8 cellular contexts compared by ENCODE assay signal in the genomic region with DNA sequence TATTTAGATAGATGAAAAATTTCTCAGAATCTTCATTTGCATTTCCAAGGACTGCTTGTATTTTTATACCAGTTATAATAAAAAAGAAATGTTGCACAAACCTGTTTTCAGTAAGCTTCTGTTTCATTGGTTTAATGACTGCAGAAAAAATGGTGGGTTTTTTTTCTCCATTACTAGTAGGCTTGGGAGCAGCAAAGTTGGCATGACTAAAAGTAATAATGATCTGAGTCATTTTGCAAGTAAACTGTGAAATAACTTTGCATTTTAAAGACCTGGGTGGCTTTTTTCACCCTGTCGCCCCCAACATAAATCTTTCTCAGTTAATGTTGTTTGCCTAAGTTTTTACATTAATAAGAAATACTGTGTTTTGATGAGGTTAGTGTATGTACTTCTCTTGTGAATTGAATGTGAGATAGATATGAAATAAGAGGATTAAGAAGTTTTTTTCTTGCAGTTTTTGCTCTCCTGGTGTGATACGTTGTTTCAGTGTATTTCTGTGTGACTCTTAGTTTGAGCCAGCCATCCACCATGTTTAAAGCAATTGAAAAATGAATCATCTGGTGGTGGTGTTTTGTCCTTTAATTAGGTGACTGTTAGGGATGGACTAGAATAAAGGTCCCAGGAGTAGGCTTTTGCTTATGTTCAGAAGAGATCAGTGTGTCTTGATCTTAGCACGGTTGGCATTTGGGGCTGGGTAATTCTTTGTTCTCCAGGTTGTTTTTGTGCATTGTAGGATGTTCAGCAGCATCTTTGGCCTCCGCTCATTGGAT. TPM values are rescaled to one million over a fixed set of nuclear protein-coding genes. Genes with fewer than 3 reads are reported as not detected.
DNase-seq lines count a peak whose midpoint lies in the region; ATAC-seq and TF ChIP-seq lines count a peak whose summit lies in the region.

No MANE protein-coding gene starts in this region.

- H3K4me3 ChIP-seq in AG04450 (ENCODE audit: low read depth, low read length) (peak overlapping the region; percentile 71), parathyroid adenoma (ENCODE audit: low read depth, low read length) (peak overlapping the region; percentile 74), Karpas-422 (ENCODE audit: low read length) (no peak overlapping the region)

- DNase-seq in AG04450 (ENCODE audit: low read depth, low spot score) (no peak), NCI-H460 (ENCODE audit: extremely low read depth, low read depth) (peak; percentile 45), epithelial cell of prostate (ENCODE audit: low read depth, low spot score) (no peak), NCI-H146 treated with DMSO at 0.1 percent for 48 hours (lab: John Stamatoyannopoulos, UW; ENCODE audit: unreplicated experiment) (no peak), Karpas-422 (no peak), cortex of kidney (lab: John Stamatoyannopoulos, UW) (no peak)

- H3K4me1 ChIP-seq in parathyroid adenoma (no peaks in the 10 kb centered on the region), Karpas-422 (ENCODE audit: low read length) (no peaks in the 10 kb centered on the region)

- TF ChIP-seq CTCF in AG04450 (IDR thresholded peaks at IDR 0.05; ENCODE audit: low read depth, low read length), result no peak
- no peak for TF ChIP-seq CTCF in parathyroid adenoma (IDR thresholded peaks at IDR 0.05)

- H3K36me3 ChIP-seq in parathyroid adenoma (ENCODE audit: control insufficient read depth, insufficient read depth, low read length) (no peaks in the 10 kb centered on the region), Karpas-422 (ENCODE audit: insufficient read depth, low read length) (no peaks in the 10 kb centered on the region)

- CTCF ChIA-PET in AG04450 (lab: Charles Lee), result interaction anchor here (0.8 kb wide), 1 partner anchor 256 kb away, joined by 3 read pairs; no protein-coding TSS in a partner anchor

- H3K79me2 ChIP-seq in parathyroid adenoma, result peaks cover 20% of the 10 kb centered on the region
- no peaks in the 10 kb centered on the region for H3K79me2 ChIP-seq in Karpas-422 (ENCODE audit: low read length)

- H3K9me3 ChIP-seq in AG04450 (ENCODE audit: control insufficient read depth, insufficient read depth, low read length) (no peaks in the 10 kb centered on the region; the same call in 1 of the 2 replicates), parathyroid adenoma (ENCODE audit: control insufficient read depth, low read length) (no peaks in the 10 kb centered on the region), Karpas-422 (ENCODE audit: low read length) (peaks cover 7% of the 10 kb centered on the region)

- H3K4me2 ChIP-seq in parathyroid adenoma (ENCODE audit: low read length), result peak overlapping the region; percentile 89
- H3K4me2 ChIP-seq in Karpas-422 (ENCODE audit: low read depth, low read length, poor library complexity, severe bottlenecking), result no peak overlapping the region

- H3K9ac ChIP-seq in parathyroid adenoma (no peak overlapping the region), Karpas-422 (ENCODE audit: low read length) (no peak overlapping the region)

- H3K27me3 ChIP-seq in AG04450 (ENCODE audit: control insufficient read depth, insufficient read depth, low read length) (no peaks in the 10 kb centered on the region), parathyroid adenoma (ENCODE audit: control insufficient read depth, insufficient read depth, low read length) (no peaks in the 10 kb centered on the region), Karpas-422 (ENCODE audit: low read length) (no peaks in the 10 kb centered on the region)

- no peaks in the 10 kb centered on the region for H4K20me1 ChIP-seq in Karpas-422 (ENCODE audit: insufficient read depth, low read depth, low read length)

- peak; percentile 79 for ATAC-seq in GM18870 (IDR thresholded peaks at IDR 0.05; ENCODE audit: unreplicated experiment)

- H3K9me2 ChIP-seq in Karpas-422 (replicated peaks; ENCODE audit: insufficient read depth, low read length), result no peaks in the 10 kb centered on the region

- H2AFZ ChIP-seq in parathyroid adenoma, result peak overlapping the region; percentile 99
- no peak overlapping the region for H2AFZ ChIP-seq in Karpas-422 (ENCODE audit: low read length)

- H3K27ac ChIP-seq in AG04450 (ENCODE audit: low read depth, low read length) (no peak overlapping the region), epithelial cell of prostate (peak overlapping the region; percentile 93), parathyroid adenoma (no peak overlapping the region), Karpas-422 (ENCODE audit: low read length) (no peak overlapping the region)

- POLR2A ChIA-PET in AG04450 (lab: Yijun Ruan, JAX), result no interaction called here

RNA-seq across cellular contexts. Expression of gene GNAI1, which starts 1.8 kb away (rescaled TPM):
- 31.9 and 56.2 TPM in 2 replicates for polyA plus RNA-seq in AG04450 (2011; rRNA removed)
- 24.9 and 38.1 TPM in 2 replicates for polyA minus RNA-seq in AG04450 (2011; rRNA and poly(A)+ RNA removed)
- total RNA-seq in NCI-H460 (2014; rRNA removed; shearing (Covaris generic)), result 26.4 and 30.1 TPM in 2 replicates
- 14.8 and 21.4 TPM in 2 replicates for polyA plus RNA-seq in NCI-H460 (2014; cell fraction: nucleus; rRNA removed)
- not detected in 2 replicates for total RNA-seq in Karpas-422 (2014; rRNA removed; shearing (Covaris generic); ENCODE audit: low replicate concordance)

Comparison
In these comparisons a context has a peak if more than half of its experiments do, and no peak if none do; other contexts are left out.
1. RNA of gene GNAI1, which starts 1.8 kb away (total RNA-seq): 26.4 to 30.1 TPM in NCI-H460; not detected in Karpas-422; every median in the first group is over 10 times any median in the second.